ENCODE assay signal across 20 cellular contexts in the genomic region with DNA sequence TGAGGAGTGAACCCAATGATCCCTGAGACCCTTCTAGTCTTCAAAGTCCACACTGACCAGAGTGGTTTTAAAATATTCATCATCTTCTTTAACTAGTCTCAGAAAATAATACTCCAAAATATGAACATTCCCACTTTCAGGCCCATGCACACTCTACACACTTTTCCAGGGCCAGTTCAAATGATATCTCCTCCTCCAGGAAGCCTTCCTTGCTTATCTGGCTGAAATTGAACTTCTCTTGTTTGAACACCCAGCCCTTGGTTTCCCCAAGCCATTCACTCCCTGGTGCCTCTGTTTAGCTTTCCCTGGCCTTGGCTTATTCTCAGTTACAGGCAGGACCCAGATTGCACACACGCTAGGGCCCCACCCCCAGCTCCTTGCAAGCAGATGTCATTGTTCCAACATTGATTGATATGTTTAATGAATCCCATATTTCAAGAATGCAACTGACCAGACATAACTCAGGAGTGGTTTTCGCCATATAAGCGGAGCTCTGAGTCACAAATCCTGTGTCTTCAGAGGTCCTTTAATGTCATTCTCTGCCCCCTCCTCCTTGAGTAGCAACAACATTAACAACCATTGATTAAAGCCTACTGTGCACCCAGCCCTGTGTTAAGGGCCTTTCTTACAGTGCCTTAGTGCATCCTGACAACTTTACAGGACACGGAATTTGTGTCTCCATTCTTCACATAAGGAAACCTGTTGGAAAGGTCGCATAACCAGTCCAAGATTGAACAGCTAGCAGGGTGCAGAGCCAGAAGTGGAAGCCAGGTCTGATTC. TPM values are rescaled to one million over a fixed set of nuclear protein-coding genes. Genes with fewer than 3 reads are reported as not detected.
A peak's percentile ranks its signal among the peaks of the same experiment; 100 is the strongest.
DNase-seq lines count a peak whose midpoint lies in the region; ATAC-seq and TF ChIP-seq lines count a peak whose summit lies in the region.
"Had no signal": no experiment of that assay in that cellular context is flagged by ENCODE, and none has a peak within 500 bp of the region (broad histone marks: within the 10 kb centered on the region; RNA-seq: fewer than 3 reads in every experiment).

No MANE protein-coding gene starts in this region.

- no peak for ATAC-seq in HG03135 (IDR thresholded peaks at IDR 0.05; ENCODE audit: unreplicated experiment)
- ATAC-seq: activated CD4-positive, CD25-positive, alpha-beta regulatory T cell treated with anti-CD3 and anti-CD28 coated beads, Interleukin-2, amount 50 U/mL, for 24 hours; Panc1 had no signal

- H3K4me3 ChIP-seq in AG04449 (ENCODE audit: low read depth, low read length) (peak overlapping the region; percentile 96), MG63 (peak overlapping the region; percentile 73), esophagus muscularis mucosa (peak overlapping the region in 1 of 4 donors; percentile 52), osteoblast (ENCODE audit: insufficient read depth, low read length) (peak overlapping the region; percentile 98), Karpas-422 (ENCODE audit: low read length) (no peak overlapping the region)

- no peaks in the 10 kb centered on the region for H3K9me3 ChIP-seq in MG63
- H3K9me3 ChIP-seq in esophagus muscularis mucosa: no peaks in the 10 kb centered on the region
- H3K9me3 ChIP-seq in osteoblast (ENCODE audit: low read depth, low read length): no peaks in the 10 kb centered on the region
- no peaks in the 10 kb centered on the region for H3K9me3 ChIP-seq in Karpas-422 (ENCODE audit: low read length)

- TF ChIP-seq CTCF in AG04449 (IDR thresholded peaks at IDR 0.05; ENCODE audit: insufficient read depth, low read length, missing control alignments): no peak
- TF ChIP-seq CTCF in esophagus muscularis mucosa (IDR thresholded peaks at IDR 0.05): no peak
- no peak for TF ChIP-seq CTCF in osteoblast (IDR thresholded peaks at IDR 0.05; ENCODE audit: extremely low read depth, low read depth, low read length)

- no peak overlapping the region for H2AFZ ChIP-seq in osteoblast (ENCODE audit: low read length)
- no peak overlapping the region for H2AFZ ChIP-seq in Karpas-422 (ENCODE audit: low read length)

- H3K4me2 ChIP-seq in osteoblast (ENCODE audit: insufficient read depth, low read length) (peak overlapping the region; percentile 94), Karpas-422 (ENCODE audit: low read depth, low read length, poor library complexity, severe bottlenecking) (no peak overlapping the region)

- no peak overlapping the region for H3K9ac ChIP-seq in Karpas-422 (ENCODE audit: low read length)

- H4K20me1 ChIP-seq in osteoblast (ENCODE audit: insufficient read depth, low read length): peaks cover 58% of the 10 kb centered on the region
- H4K20me1 ChIP-seq in Karpas-422 (ENCODE audit: insufficient read depth, low read depth, low read length): no peaks in the 10 kb centered on the region

- CTCF ChIA-PET in AG04449 (lab: Yijun Ruan, JAX): interaction anchor here (0.9 to 9.6 kb wide), 14 partner anchors 10 to 446 kb away, joined by 3 to 78 read pairs (median 4); no protein-coding TSS in a partner anchor

- H3K4me1 ChIP-seq in esophagus muscularis mucosa (peaks cover 13 to 24% (median 22%) of the 10 kb centered on the region in 4 donors), osteoblast (ENCODE audit: insufficient read depth, low read length) (peaks cover 57% of the 10 kb centered on the region), Karpas-422 (ENCODE audit: low read length) (no peaks in the 10 kb centered on the region)

- no peaks in the 10 kb centered on the region for H3K9me2 ChIP-seq in Karpas-422 (replicated peaks; ENCODE audit: insufficient read depth, low read length)

- intact Hi-C loops in esophagus muscularis mucosa (cut with DNase I) (no loop called here), posterior cingulate gyrus (cut with DNase I) (loop anchor here (2.0 kb wide), 1 partner anchor 63 kb away; no protein-coding TSS in a partner anchor)

- DNase-seq in AG04449 (ENCODE audit: low read depth, low spot score) (no peak), MG63 (no peak), esophagus muscularis mucosa (ENCODE audit: extremely low spot score) (peak; percentile 82), osteoblast (ENCODE audit: insufficient read length, low spot score, missing footprints) (peak; percentile 87), NCI-H1436 (lab: John Stamatoyannopoulos, UW) (no peak), posterior cingulate gyrus (no peak), Karpas-422 (no peak)
- DNase-seq: activated naive CD4-positive, alpha-beta T cell treated with anti-CD3 and anti-CD28 coated beads, Interleukin-2, amount 50 U/mL, for 16 hours; Calu3; caudate nucleus; GDM1; mesendoderm; NCI-H1092; NCI-H2171; NCI-H774; stimulated activated CD4-positive, alpha-beta T cell treated with anti-CD3 and anti-CD28 coated beads, Interleukin-4, amount 100 ng/mL, for 1 hour; stimulated activated CD8-positive, alpha-beta memory T cell treated with anti-CD3 and anti-CD28 coated beads, Interleukin-4, amount 100 ng/mL, for 48 hours had no signal

- no peak for TF ChIP-seq EP300 in esophagus muscularis mucosa (IDR thresholded peaks at IDR 0.05)

- H3K79me2 ChIP-seq in osteoblast (ENCODE audit: insufficient read depth, low read length) (peaks cover 70% of the 10 kb centered on the region), Karpas-422 (ENCODE audit: low read length) (no peaks in the 10 kb centered on the region)

- H3K27ac ChIP-seq in esophagus muscularis mucosa (replicated peaks in 1 of 4) (peak overlapping the region in 1 of 4 donors; percentile 63), osteoblast (ENCODE audit: low read depth, low read length) (peak overlapping the region; percentile 89), Karpas-422 (ENCODE audit: low read length) (no peak overlapping the region)

- H3K27me3 ChIP-seq in MG63 (peaks cover 2% of the 10 kb centered on the region; the same call in 1 of the 2 replicates), esophagus muscularis mucosa (peaks cover 0 to 63% (median 19%) of the 10 kb centered on the region in 4 donors), osteoblast (ENCODE audit: insufficient read depth, low read length) (peaks cover 16% of the 10 kb centered on the region), Karpas-422 (ENCODE audit: low read length) (0 out of 2 replicates have a peak, but pooled peaks cover 2% of the 10 kb centered on the region)

- POLR2A ChIA-PET in AG04449 (lab: Yijun Ruan, JAX): interaction anchor here (1.0 to 3.7 kb wide), 9 partner anchors 11 to 390 kb away, joined by 3 to 22 read pairs (median 6); no protein-coding TSS in a partner anchor

- no peak for TF ChIP-seq POLR2A in esophagus muscularis mucosa (IDR thresholded peaks at IDR 0.05; ENCODE audit: low read depth)

- peaks cover 5% of the 10 kb centered on the region for H3K36me3 ChIP-seq in MG63
- H3K36me3 ChIP-seq in esophagus muscularis mucosa: no peaks in the 10 kb centered on the region
- H3K36me3 ChIP-seq in osteoblast (ENCODE audit: insufficient read depth, low read length): peaks cover 25% of the 10 kb centered on the region
- no peaks in the 10 kb centered on the region for H3K36me3 ChIP-seq in Karpas-422 (ENCODE audit: insufficient read depth, low read length)

- 95% methylated on average over 5 of the region's 5 CpGs for WGBS in esophagus muscularis mucosa

RNA-seq across cellular contexts. Expression of a gene that starts 2.1 kb away (rescaled TPM):
- total RNA-seq in MG63 (2014; rRNA removed; shearing (Covaris generic); ENCODE audit: low replicate concordance): 41.0 and 63.4 TPM in 2 replicates
- total RNA-seq in esophagus muscularis mucosa: 10 to 100 TPM in 2 of 4 donors, 1 to 10 TPM in 2; 3.3 to 15.8 (median 8.6) TPM
- 567 and 697 TPM in 2 replicates for total RNA-seq in osteoblast
- total RNA-seq in Karpas-422 (2014; rRNA removed; shearing (Covaris generic); ENCODE audit: low replicate concordance): not detected in 2 replicates
- total RNA-seq: Calu3 had no signal

Comparison
In these comparisons a context has a peak if more than half of its experiments do, and no peak if none do; other contexts are left out.
1. DNase-seq: peak in esophagus muscularis mucosa (single experiment) and osteoblast (single experiment); none in AG04449 (single experiment), MG63 (single experiment), NCI-H1436 (single experiment), posterior cingulate gyrus (0 of 10) and Karpas-422 (single experiment).